ENCODE assay signal across 26 cellular contexts in genomic region chr3:193023218-193023617, GRCh38.
"Had no signal": no experiment of that assay in that cellular context is flagged by ENCODE, and none has a peak within 500 bp of the region (broad histone marks: within the 10 kb centered on the region; RNA-seq: fewer than 3 reads in every experiment).

No MANE protein-coding gene starts in this region.

- H3K27ac Mint-ChIP-seq: natural killer cell; nephron progenitor cell; neural progenitor cell; stimulated activated effector memory CD8-positive, alpha-beta T cell treated with anti-CD3 and anti-CD28 coated beads, Interleukin-12 subunit alpha, Interleukin-12 subunit beta, amount 100 ng/mL, for 72 hours; stimulated activated naive CD8-positive, alpha-beta T cell treated with anti-CD3 and anti-CD28 coated beads, Interleukin-15, Interleukin-2, amounts not matched to agents 100 ng/mL and 50 ng/mL, for 24 hours had no signal

- H3K9me3 ChIP-seq: left lung, lower lobe of right lung, pancreas, prostate gland, spleen, suprapubic skin, thoracic aorta, tibial artery, upper lobe of right lung had no signal

- H3K36me3 ChIP-seq: left lung, lower lobe of right lung, neural progenitor cell, pancreas, prostate gland, spleen, suprapubic skin, thoracic aorta, tibial artery, upper lobe of right lung had no signal

- H3K9me3 Mint-ChIP-seq: naive B cell; natural killer cell; nephron progenitor cell; neural progenitor cell; stimulated activated effector memory CD8-positive, alpha-beta T cell treated with anti-CD3 and anti-CD28 coated beads, Interleukin-12 subunit alpha, Interleukin-12 subunit beta, amount 100 ng/mL, for 72 hours; stimulated activated naive CD8-positive, alpha-beta T cell treated with anti-CD3 and anti-CD28 coated beads, Interleukin-15, Interleukin-2, amounts not matched to agents 100 ng/mL and 50 ng/mL, for 24 hours had no signal

- H3K27me3 ChIP-seq: neural progenitor cell, pancreas, spleen, suprapubic skin, tibial artery, upper lobe of right lung had no signal

- H3K4me2 ChIP-seq: neural progenitor cell had no signal

- H3K4me3 Mint-ChIP-seq: naive B cell; natural killer cell; nephron progenitor cell; neural progenitor cell; stimulated activated effector memory CD8-positive, alpha-beta T cell treated with anti-CD3 and anti-CD28 coated beads, Interleukin-12 subunit alpha, Interleukin-12 subunit beta, amount 100 ng/mL, for 72 hours; stimulated activated naive CD8-positive, alpha-beta T cell treated with anti-CD3 and anti-CD28 coated beads, Interleukin-15, Interleukin-2, amounts not matched to agents 100 ng/mL and 50 ng/mL, for 24 hours had no signal

- DNase-seq: hippocampal formation; left colon; left lung; lower lobe of right lung; mammary epithelial cell; mesenchymal stem cell; naive B cell; natural killer cell; nephron progenitor cell; pancreas; posterior cingulate gyrus; retina; right cardiac atrium; small intestine; spleen; stimulated activated CD4-positive, alpha-beta T cell treated with anti-CD3 and anti-CD28 coated beads, Interleukin-4, amount 100 ng/mL, for 24 hours; stimulated activated naive CD4-positive, alpha-beta T cell; tibial artery; trophoblast cell; upper lobe of right lung had no signal

- H3K9ac ChIP-seq: neural progenitor cell had no signal

- H3K4me1 ChIP-seq: left lung, lower lobe of right lung, pancreas, prostate gland, spleen, suprapubic skin, tibial artery, upper lobe of right lung had no signal

- H3K27ac ChIP-seq: left lung, lower lobe of right lung, neural progenitor cell, pancreas, prostate gland, spleen, suprapubic skin, thoracic aorta, tibial artery, upper lobe of right lung had no signal

- H3K4me3 ChIP-seq: left lung, lower lobe of right lung, neural progenitor cell, pancreas, prostate gland, spleen, suprapubic skin, thoracic aorta, tibial artery, upper lobe of right lung had no signal

- H2AFZ ChIP-seq: neural progenitor cell had no signal

- H3K36me3 Mint-ChIP-seq: naive B cell; natural killer cell; neural progenitor cell; stimulated activated effector memory CD8-positive, alpha-beta T cell treated with anti-CD3 and anti-CD28 coated beads, Interleukin-12 subunit alpha, Interleukin-12 subunit beta, amount 100 ng/mL, for 72 hours had no signal

- H3K4me1 Mint-ChIP-seq: naive B cell; natural killer cell; nephron progenitor cell; neural progenitor cell; stimulated activated effector memory CD8-positive, alpha-beta T cell treated with anti-CD3 and anti-CD28 coated beads, Interleukin-12 subunit alpha, Interleukin-12 subunit beta, amount 100 ng/mL, for 72 hours had no signal
